In genomic region chr17:80545499-80545826, GRCh38 we compare ENCODE assay signal across 8 cellular contexts. TPM values are rescaled to one million over a fixed set of nuclear protein-coding genes. Genes with fewer than 3 reads are reported as not detected.
A peak's percentile ranks its signal among the peaks of the same experiment; 100 is the strongest.
DNase-seq lines count a peak whose midpoint lies in the region; ATAC-seq and TF ChIP-seq lines count a peak whose summit lies in the region.

No MANE protein-coding gene starts in this region.

- H3K4me1 ChIP-seq in RWPE2 (ENCODE audit: insufficient read depth, poor library complexity, severe bottlenecking) (peaks cover 17% of the 10 kb centered on the region), sigmoid colon (peaks cover 0 to 32% (median 23%) of the 10 kb centered on the region in 4 donors)

- no peak for TF ChIP-seq EP300 in sigmoid colon (IDR thresholded peaks at IDR 0.05)

- TF ChIP-seq CTCF in GM12875 (IDR thresholded peaks at IDR 0.05; ENCODE audit: borderline replicate concordance, insufficient read depth, low read depth, low read length) (no peak), RWPE2 (IDR thresholded peaks at IDR 0.05; ENCODE audit: poor library complexity, severe bottlenecking) (no peak), fibroblast of mammary gland (conservative IDR thresholded peaks at IDR 0.05; ENCODE audit: control insufficient read depth, insufficient read depth, low read depth, low read length) (no peak), sigmoid colon (IDR thresholded peaks at IDR 0.05) (no peak)

- DNase-seq in RWPE2 (ENCODE audit: low spot score) (no peak), fibroblast of mammary gland (ENCODE audit: low read depth) (peak; percentile 13), sigmoid colon (peak; percentile 3), NCI-H1105 (lab: John Stamatoyannopoulos, UW) (no peak), cerebellum (ENCODE audit: low spot score) (no peak)

- H3K27me3 ChIP-seq in RWPE2 (ENCODE audit: insufficient read depth, poor library complexity, severe bottlenecking), result no peaks in the 10 kb centered on the region
- H3K27me3 ChIP-seq in sigmoid colon, result no peaks in the 10 kb centered on the region

- ATAC-seq in RWPE2 (ENCODE audit: low read depth) (no peak), HG03457 (IDR thresholded peaks at IDR 0.05; ENCODE audit: unreplicated experiment) (no peak), HG02970 (IDR thresholded peaks at IDR 0.05; ENCODE audit: low FRiP score, unreplicated experiment) (no peak)

- H3K9me3 ChIP-seq in RWPE2 (ENCODE audit: severe bottlenecking) (no peaks in the 10 kb centered on the region), sigmoid colon (no peaks in the 10 kb centered on the region)

- H3K36me3 ChIP-seq in RWPE2 (ENCODE audit: low read depth), result peaks cover 24% of the 10 kb centered on the region
- no peaks in the 10 kb centered on the region for H3K36me3 ChIP-seq in sigmoid colon

- no peak for TF ChIP-seq POLR2A in sigmoid colon (IDR thresholded peaks at IDR 0.05)

- WGBS in sigmoid colon, 2 donors, result 3 to 8% methylated on average over 8 of the region's 8 CpGs

- intact Hi-C loops in sigmoid colon (cut with DNase I), result no loop called here

- H3K27ac ChIP-seq in RWPE2 (ENCODE audit: poor library complexity, severe bottlenecking), result peak overlapping the region; percentile 45
- peak overlapping the region in 3 of 4 donors; percentile 80 to 89 (median 84) for H3K27ac ChIP-seq in sigmoid colon

- peak overlapping the region; percentile 64 for H3K4me3 ChIP-seq in GM12875 (ENCODE audit: low read depth, low read length)
- H3K4me3 ChIP-seq in RWPE2 (ENCODE audit: severe bottlenecking), result peak overlapping the region; percentile 90
- peak overlapping the region; percentile 97 for H3K4me3 ChIP-seq in fibroblast of mammary gland (ENCODE audit: control insufficient read depth, low read depth, low read length)
- peak overlapping the region; percentile 84 to 99 (median 90) for H3K4me3 ChIP-seq in sigmoid colon

RNA-seq across cellular contexts. Expression of gene RPTOR, which starts 0.8 kb away (rescaled TPM):
- total RNA-seq in sigmoid colon (10 to 100 TPM; 22.9 to 68.7 (median 35.0) TPM), cerebellum (28.4 TPM)
- polyA plus RNA-seq in sigmoid colon, result 10 to 100 TPM in 1 of 3 donors, 1 to 10 TPM in 2; 3.7 to 20.6 (median 9.0) TPM

Comparison
In these comparisons a context has a peak if more than half of its experiments do, and no peak if none do; other contexts are left out.
1. DNase-seq: peak in fibroblast of mammary gland (single experiment) and sigmoid colon (single experiment); none in RWPE2 (single experiment), NCI-H1105 (single experiment) and cerebellum (single experiment).
2. Peak in every context shown above with its lines, with median percentiles within 50 percentile points of each other: H3K4me3 ChIP-seq.